Comparison of ENCODE assay signal across 8 cellular contexts in the genomic region with DNA sequence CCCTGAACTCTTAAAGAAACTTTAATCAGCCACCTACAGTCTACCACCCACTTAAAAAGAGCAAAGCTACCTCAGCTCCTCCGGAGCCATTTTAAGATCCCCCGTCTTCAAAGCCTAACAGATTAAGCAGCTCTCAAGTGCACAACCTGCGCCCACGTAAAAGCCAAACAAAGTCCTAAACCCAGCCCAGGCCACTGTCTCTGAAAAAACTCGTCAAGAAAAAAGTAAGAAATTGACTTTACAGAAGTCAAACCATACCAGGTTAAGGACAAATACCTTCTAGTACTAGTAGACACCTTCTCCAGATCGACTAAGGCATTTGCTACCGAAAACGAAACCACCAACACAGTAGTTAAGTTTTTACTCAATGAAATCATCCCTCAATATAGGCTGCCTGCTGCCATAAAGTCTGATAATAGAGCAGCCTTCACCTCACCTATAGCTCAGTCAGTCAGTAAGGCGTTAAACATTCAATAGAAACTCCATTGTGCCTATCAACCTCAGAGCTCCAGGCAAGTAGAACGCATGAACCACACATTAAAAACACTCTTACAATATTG.
A peak's percentile ranks its signal among the peaks of the same experiment; 100 is the strongest.
DNase-seq lines count a peak whose midpoint lies in the region; TF ChIP-seq lines count a peak whose summit lies in the region.
"Not testable (repeated sequence)": the region's sequence is repeated elsewhere in the genome, so short reads cannot be mapped to it uniquely, and the experiment has no call there.

No MANE protein-coding gene starts in this region.

- H3K36me3 Mint-ChIP-seq in HFFc6 (ENCODE audit: low read depth); activated T-helper 1 cell treated with anti-CD3 and anti-CD28 coated beads, Interleukin-12 subunit alpha, Interleukin-12 subunit beta, Interleukin-2, Interleukin-4 antibody, amounts not matched to agents 30 ng/mL and 10 ng/mL and 1 ng/mL, durations not matched to agents 14 hours and 24 hours and 36 hours (ENCODE audit: low read depth); immature natural killer cell; nephron progenitor cell (ENCODE audit: low read depth): not testable (repeated sequence)

- peaks cover 33% of the 10 kb centered on the region for H3K9me3 Mint-ChIP-seq in HFFc6
- H3K9me3 Mint-ChIP-seq in activated T-helper 1 cell treated with anti-CD3 and anti-CD28 coated beads, Interleukin-12 subunit alpha, Interleukin-12 subunit beta, Interleukin-2, Interleukin-4 antibody, amounts not matched to agents 30 ng/mL and 10 ng/mL and 1 ng/mL, durations not matched to agents 14 hours and 24 hours and 36 hours; immature natural killer cell; nephron progenitor cell: not testable (repeated sequence)

- H3K27ac ChIP-seq in urinary bladder (ENCODE audit: low read depth), result peak overlapping the region; percentile 38

- not testable (repeated sequence) for H3K27ac Mint-ChIP-seq in HFFc6
- peak overlapping the region; percentile 98 for H3K27ac Mint-ChIP-seq in activated T-helper 1 cell treated with anti-CD3 and anti-CD28 coated beads, Interleukin-12 subunit alpha, Interleukin-12 subunit beta, Interleukin-2, Interleukin-4 antibody, amounts not matched to agents 30 ng/mL and 10 ng/mL and 1 ng/mL, durations not matched to agents 14 hours and 24 hours and 36 hours
- peak overlapping the region; percentile 92 to 95 (median 94) for H3K27ac Mint-ChIP-seq in immature natural killer cell
- H3K27ac Mint-ChIP-seq in nephron progenitor cell, result peak overlapping the region; percentile 99

- TF ChIP-seq CTCF in HFFc6 (IDR thresholded peaks at IDR 0.05); nephron progenitor cell (IDR thresholded peaks at IDR 0.05): not testable (repeated sequence)

- not testable (repeated sequence) for H3K27me3 Mint-ChIP-seq in HFFc6 (ENCODE audit: insufficient read depth); activated T-helper 1 cell treated with anti-CD3 and anti-CD28 coated beads, Interleukin-12 subunit alpha, Interleukin-12 subunit beta, Interleukin-2, Interleukin-4 antibody, amounts not matched to agents 30 ng/mL and 10 ng/mL and 1 ng/mL, durations not matched to agents 14 hours and 24 hours and 36 hours (ENCODE audit: insufficient read depth); immature natural killer cell (ENCODE audit: low read depth in 3 of 3); nephron progenitor cell (ENCODE audit: low read depth, poor library complexity)

- H3K4me1 Mint-ChIP-seq in HFFc6 (ENCODE audit: low read depth), result not testable (repeated sequence)
- H3K4me1 Mint-ChIP-seq in activated T-helper 1 cell treated with anti-CD3 and anti-CD28 coated beads, Interleukin-12 subunit alpha, Interleukin-12 subunit beta, Interleukin-2, Interleukin-4 antibody, amounts not matched to agents 30 ng/mL and 10 ng/mL and 1 ng/mL, durations not matched to agents 14 hours and 24 hours and 36 hours (ENCODE audit: low read depth), result peaks cover 54% of the 10 kb centered on the region
- peaks cover 41 to 50% of the 10 kb centered on the region in 2 donors for H3K4me1 Mint-ChIP-seq in immature natural killer cell
- H3K4me1 Mint-ChIP-seq in nephron progenitor cell, result peaks cover 72% of the 10 kb centered on the region

- intact Hi-C loops in activated T-helper 1 cell treated with anti-CD3 and anti-CD28 coated beads, Interleukin-12 subunit alpha, Interleukin-12 subunit beta, Interleukin-2, Interleukin-4 antibody, amounts not matched to agents 30 ng/mL and 10 ng/mL and 1 ng/mL, durations not matched to agents 14 hours and 24 hours and 36 hours (cut with micrococcal nuclease), result loop anchor here (2.0 to 10.0 kb wide), 3 partner anchors 72 to 510 kb away; a partner anchor contains a TSS

- peak overlapping the region; percentile 73 for H3K4me3 Mint-ChIP-seq in HFFc6
- peak overlapping the region; percentile 85 for H3K4me3 Mint-ChIP-seq in activated T-helper 1 cell treated with anti-CD3 and anti-CD28 coated beads, Interleukin-12 subunit alpha, Interleukin-12 subunit beta, Interleukin-2, Interleukin-4 antibody, amounts not matched to agents 30 ng/mL and 10 ng/mL and 1 ng/mL, durations not matched to agents 14 hours and 24 hours and 36 hours
- H3K4me3 Mint-ChIP-seq in immature natural killer cell, result peak overlapping the region; percentile 79 to 93 (median 90)
- H3K4me3 Mint-ChIP-seq in nephron progenitor cell, result peak overlapping the region; percentile 61

- not testable (repeated sequence) for H3K36me3 ChIP-seq in urinary bladder (ENCODE audit: insufficient read depth)

- not testable (repeated sequence) for DNase-seq in HFFc6, nephron progenitor cell
- DNase-seq in activated CD4-positive, alpha-beta T cell treated with anti-CD3 and anti-CD28 coated beads for 4 hours, result peak; percentile 4 to 7
- DNase-seq in activated T-helper 1 cell treated with anti-CD3 and anti-CD28 coated beads, Interleukin-12 subunit alpha, Interleukin-12 subunit beta, Interleukin-2, Interleukin-4 antibody, amounts not matched to agents 30 ng/mL and 10 ng/mL and 1 ng/mL, durations not matched to agents 14 hours and 24 hours and 36 hours (ENCODE audit: low spot score), result peak; percentile 17
- DNase-seq in central memory CD4-positive, alpha-beta T cell, result peak; percentile 10
- peak in 2 of 3 donors; percentile 9 to 15 for DNase-seq in immature natural killer cell
- peak; percentile 25 for DNase-seq in stimulated activated CD4-positive, alpha-beta T cell treated with anti-CD3 and anti-CD28 coated beads, Interleukin-1b, Interleukin-23, amount 100 ng/mL, for 48 hours

- 60% methylated on average over 10 of the region's 10 CpGs for WGBS in urinary bladder

- H3K4me1 ChIP-seq in urinary bladder (ENCODE audit: insufficient read depth), result not testable (repeated sequence)

- H3K4me3 ChIP-seq in urinary bladder (ENCODE audit: low read depth, low read length), result not testable (repeated sequence)
